In the genomic region with DNA sequence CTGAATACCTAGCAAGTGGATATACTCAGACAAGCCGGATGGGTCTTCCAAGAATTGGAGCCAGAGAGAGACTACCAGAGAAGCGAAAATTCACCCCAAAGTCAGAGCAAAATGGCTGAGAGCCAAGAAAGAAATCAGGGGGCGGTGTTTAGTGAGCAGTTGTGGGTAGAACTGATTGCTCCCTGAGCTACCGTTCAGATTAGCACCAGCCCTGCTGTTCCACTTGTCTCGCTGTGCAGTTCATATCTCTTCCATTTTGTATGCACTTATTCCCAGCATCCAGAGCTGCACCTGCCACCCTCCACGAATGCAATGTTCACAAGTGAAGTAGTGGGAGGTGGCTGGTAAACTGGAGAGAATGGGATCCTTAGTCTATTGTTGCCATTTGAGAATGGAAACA, we compare ENCODE assay signal across 28 cellular contexts. TPM values are rescaled to one million over a fixed set of nuclear protein-coding genes. Genes with fewer than 3 reads are reported as not detected.
"Had no signal": no experiment of that assay in that cellular context is flagged by ENCODE, and none has a peak within 500 bp of the region (broad histone marks: within the 10 kb centered on the region; RNA-seq: fewer than 3 reads in every experiment).

No MANE protein-coding gene starts in this region.

- H3K27ac Mint-ChIP-seq: dendritic cell treated with granulocyte-macrophage colony-stimulating factor and Interleukin-4, amounts not matched to agents 40 ng/mL and 50 ng/mL, for 4 days; effector memory CD8-positive, alpha-beta T cell; endodermal cell had no signal

- H3K27me3 Mint-ChIP-seq: dendritic cell treated with granulocyte-macrophage colony-stimulating factor and Interleukin-4, amounts not matched to agents 40 ng/mL and 50 ng/mL, for 4 days had no signal

- H3K4me3 Mint-ChIP-seq: dendritic cell treated with granulocyte-macrophage colony-stimulating factor and Interleukin-4, amounts not matched to agents 40 ng/mL and 50 ng/mL, for 4 days; effector memory CD8-positive, alpha-beta T cell; endodermal cell had no signal

- FAIRE-seq: endometrium, islet of Langerhans, keratinocyte had no signal

- H3K36me3 ChIP-seq: colonic mucosa, esophagus squamous epithelium, gastrocnemius medialis, heart right ventricle, left lung, lower lobe of right lung had no signal

- H3K27ac ChIP-seq: colonic mucosa, epithelial cell of prostate, esophagus squamous epithelium, gastrocnemius medialis, heart right ventricle, left lung, lower lobe of right lung had no signal

- H3K4me3 ChIP-seq: colonic mucosa, esophagus squamous epithelium, gastrocnemius medialis, heart right ventricle, left lung, lower lobe of right lung had no signal

- H3K4me1 ChIP-seq: colonic mucosa, gastrocnemius medialis, left lung, lower lobe of right lung had no signal

- H3K9me3 ChIP-seq: colonic mucosa, esophagus squamous epithelium, gastrocnemius medialis, heart right ventricle, left lung, lower lobe of right lung had no signal

- H3K27me3 ChIP-seq: colonic mucosa, gastrocnemius medialis had no signal

- H3K9me3 Mint-ChIP-seq: dendritic cell treated with granulocyte-macrophage colony-stimulating factor and Interleukin-4, amounts not matched to agents 40 ng/mL and 50 ng/mL, for 4 days; effector memory CD8-positive, alpha-beta T cell; endodermal cell had no signal

- DNase-seq: colonic mucosa; cortex of kidney; effector CD8-positive, alpha-beta T cell; effector memory CD8-positive, alpha-beta T cell; endodermal cell; erythroblast; esophagus squamous epithelium; foreskin fibroblast; foreskin melanocyte; gastrocnemius medialis; glutamatergic neuron; heart right ventricle; hippocampal formation; left cardiac atrium; left lung; left ventricle myocardium superior; lower lobe of right lung; mesenchymal stem cell; midbrain had no signal

- ATAC-seq: effector memory CD8-positive, alpha-beta T cell; esophagus mucosa; gastrocnemius medialis; heart right ventricle; left cardiac atrium; left lung; left ventricle myocardium superior; lower lobe of right lung had no signal

RNA-seq across cellular contexts. Expression of gene DRD2, which starts 25.5 kb away (rescaled TPM):
- total RNA-seq: dermis microvascular lymphatic vessel endothelial cell, glomerular endothelial cell, left lung, left ventricle myocardium superior, lower lobe of right lung, lung microvascular endothelial cell had no signal
